In genomic region chr5:54243483-54244080, GRCh38 we compare ENCODE assay signal across 8 cellular contexts.
DNase-seq lines count a peak whose midpoint lies in the region; ATAC-seq and TF ChIP-seq lines count a peak whose summit lies in the region.

No MANE protein-coding gene starts in this region.

- TF ChIP-seq CTCF in HCT116 (IDR thresholded peaks at IDR 0.05 in 2 of 3, conservative IDR thresholded peaks at IDR 0.05 in 1 of 3; ENCODE audit: borderline replicate concordance in 1 of 3, insufficient read depth in 1 of 3, low read depth in 2 of 3, low read length in 2 of 3) (peak; percentile 59 to 77 (median 60)), ascending aorta (IDR thresholded peaks at IDR 0.05) (peak; percentile 43 to 57 (median 46)), tibial artery (IDR thresholded peaks at IDR 0.05) (peak; percentile 57 to 69)

- POLR2A ChIA-PET in HCT116 (lab: Charles Lee): no interaction called here

- no peak for ATAC-seq in activated T-cell treated with anti-CD3 and anti-CD28 coated beads, Interleukin-2, amount 50 U/mL, for 4 hours
- ATAC-seq in HCT116: peak; percentile 72

- H3K36me3 ChIP-seq in HCT116 (ENCODE audit: control insufficient read depth in 1 of 2, insufficient read depth in 2 of 2, low read length in 2 of 2) (no peaks in the 10 kb centered on the region), ascending aorta (no peaks in the 10 kb centered on the region), tibial artery (no peaks in the 10 kb centered on the region)

- H3K9me2 ChIP-seq in HCT116 (ENCODE audit: insufficient read depth): no peaks in the 10 kb centered on the region

- RAD21 ChIA-PET in HCT116 (lab: Charles Lee; ENCODE audit: low non-redundant PET in 1 of 2, low total read pairs in 2 of 2, uncharacterized antibody in 2 of 2, unreplicated experiment in 2 of 2): interaction anchor here (0.7 to 1.6 kb wide), 8 partner anchors 9 to 652 kb away, joined by 3 to 8 read pairs (median 4); no protein-coding TSS in a partner anchor

- no peaks in the 10 kb centered on the region for H3K36me3 Mint-ChIP-seq in activated T-cell treated with anti-CD3 and anti-CD28 coated beads, Interleukin-2, amount 50 U/mL, for 4 hours (ENCODE audit: insufficient read depth)

- no peak overlapping the region for H3K4me2 ChIP-seq in HCT116 (ENCODE audit: low read length)

- H3K4me3 Mint-ChIP-seq in activated T-cell treated with anti-CD3 and anti-CD28 coated beads, Interleukin-2, amount 50 U/mL, for 4 hours: no peak overlapping the region

- no peaks in the 10 kb centered on the region for H3K27me3 Mint-ChIP-seq in activated T-cell treated with anti-CD3 and anti-CD28 coated beads, Interleukin-2, amount 50 U/mL, for 4 hours (ENCODE audit: low read depth)

- H3K4me3 ChIP-seq in HCT116 (replicated peaks in 1 of 2; ENCODE audit: low read depth in 1 of 2, low read length in 2 of 2): no peak overlapping the region
- H3K4me3 ChIP-seq in ascending aorta: no peak overlapping the region
- no peak overlapping the region for H3K4me3 ChIP-seq in tibial artery

- TF ChIP-seq RAD21 in HCT116 (IDR thresholded peaks at IDR 0.05; ENCODE audit: low read depth): peak; percentile 77

- H3K9ac ChIP-seq in HCT116 (ENCODE audit: low read length): no peak overlapping the region

- no peaks in the 10 kb centered on the region for H3K9me3 Mint-ChIP-seq in activated T-cell treated with anti-CD3 and anti-CD28 coated beads, Interleukin-2, amount 50 U/mL, for 4 hours

- no peaks in the 10 kb centered on the region for H3K4me1 ChIP-seq in HCT116 (ENCODE audit: control insufficient read depth in 1 of 2, insufficient read depth in 2 of 2, low read length in 2 of 2)
- H3K4me1 ChIP-seq in ascending aorta: no peaks in the 10 kb centered on the region
- no peaks in the 10 kb centered on the region for H3K4me1 ChIP-seq in tibial artery

- H2AFZ ChIP-seq in HCT116 (ENCODE audit: low read depth, low read length, poor library complexity, severe bottlenecking): no peak overlapping the region

- H4K20me1 ChIP-seq in HCT116 (ENCODE audit: insufficient read depth): no peaks in the 10 kb centered on the region

- peak; percentile 11 for DNase-seq in activated T-cell treated with anti-CD3 and anti-CD28 coated beads, Interleukin-2, amount 50 U/mL, for 4 hours
- no peak for DNase-seq in activated T-cell treated with anti-CD3 and anti-CD28 coated beads, Interleukin-2, amount 50 U/mL, for 1 hour
- DNase-seq in HCT116 (ENCODE audit: low read depth, low spot score): peak; percentile 27
- DNase-seq in NCI-H446 treated with DMSO at 0.1 percent for 48 hours (lab: John Stamatoyannopoulos, UW): peak; percentile 15
- DNase-seq in ascending aorta (ENCODE audit: low spot score in 2 of 2): no peak
- peak; percentile 40 for DNase-seq in kidney tubule cell (ENCODE audit: low spot score)
- DNase-seq in tibial artery: no peak
- no peak for DNase-seq in activated effector memory CD4-positive, alpha-beta T cell treated with anti-CD3 and anti-CD28 coated beads, Interleukin-2, amount 50 U/mL, for 16 hours

- H3K27me3 ChIP-seq in HCT116 (ENCODE audit: insufficient read depth, low read length) (no peaks in the 10 kb centered on the region), ascending aorta (no peaks in the 10 kb centered on the region), tibial artery (no peaks in the 10 kb centered on the region)

- intact Hi-C loops in HCT116 (cut with micrococcal nuclease) (loop anchor here (1.0 to 10.0 kb wide), 6 partner anchors 176 to 901 kb away; partner anchors contain the start of gene SNX18), ascending aorta (cut with DNase I) (no loop called here), tibial artery (cut with DNase I; ENCODE audit: low total_unique reads) (loop anchor here (10.0 kb wide), 2 partner anchors 171 to 251 kb away; no protein-coding TSS in a partner anchor)

- no peak overlapping the region for H3K27ac ChIP-seq in HCT116 (ENCODE audit: low read depth, low read length)
- no peak overlapping the region for H3K27ac ChIP-seq in ascending aorta
- H3K27ac ChIP-seq in tibial artery: no peak overlapping the region

- no peaks in the 10 kb centered on the region for H3K79me2 ChIP-seq in HCT116 (ENCODE audit: insufficient read depth, low read length)

- peaks cover 9% of the 10 kb centered on the region for H3K4me1 Mint-ChIP-seq in activated T-cell treated with anti-CD3 and anti-CD28 coated beads, Interleukin-2, amount 50 U/mL, for 4 hours (ENCODE audit: low read depth)

- CTCF ChIA-PET in HCT116 (lab: Charles Lee): interaction anchor here (0.6 to 2.2 kb wide), 27 partner anchors 9 to 916 kb away, joined by 3 to 48 read pairs (median 3); partner anchors contain the start of genes GPX8 and SNX18

- no TSS peak for BruUV-seq in HCT116 (replicated peaks; lab: Mats Ljungman, UMichigan)

- no peak for TF ChIP-seq POLR2A in HCT116 (IDR thresholded peaks at IDR 0.05; ENCODE audit: borderline replicate concordance, extremely low read depth, insufficient read depth, insufficient read length)

- H3K9me3 ChIP-seq in HCT116 (ENCODE audit: control insufficient read depth in 1 of 2, insufficient read depth in 1 of 2, low read depth in 1 of 2, low read length in 2 of 2) (no peaks in the 10 kb centered on the region), ascending aorta (no peaks in the 10 kb centered on the region), tibial artery (no peaks in the 10 kb centered on the region)

TF ChIP-seq in HCT116, 20 proteins besides CTCF, POLR2A, EP300 and RAD21:
- TF ChIP-seq, protein P1, sequence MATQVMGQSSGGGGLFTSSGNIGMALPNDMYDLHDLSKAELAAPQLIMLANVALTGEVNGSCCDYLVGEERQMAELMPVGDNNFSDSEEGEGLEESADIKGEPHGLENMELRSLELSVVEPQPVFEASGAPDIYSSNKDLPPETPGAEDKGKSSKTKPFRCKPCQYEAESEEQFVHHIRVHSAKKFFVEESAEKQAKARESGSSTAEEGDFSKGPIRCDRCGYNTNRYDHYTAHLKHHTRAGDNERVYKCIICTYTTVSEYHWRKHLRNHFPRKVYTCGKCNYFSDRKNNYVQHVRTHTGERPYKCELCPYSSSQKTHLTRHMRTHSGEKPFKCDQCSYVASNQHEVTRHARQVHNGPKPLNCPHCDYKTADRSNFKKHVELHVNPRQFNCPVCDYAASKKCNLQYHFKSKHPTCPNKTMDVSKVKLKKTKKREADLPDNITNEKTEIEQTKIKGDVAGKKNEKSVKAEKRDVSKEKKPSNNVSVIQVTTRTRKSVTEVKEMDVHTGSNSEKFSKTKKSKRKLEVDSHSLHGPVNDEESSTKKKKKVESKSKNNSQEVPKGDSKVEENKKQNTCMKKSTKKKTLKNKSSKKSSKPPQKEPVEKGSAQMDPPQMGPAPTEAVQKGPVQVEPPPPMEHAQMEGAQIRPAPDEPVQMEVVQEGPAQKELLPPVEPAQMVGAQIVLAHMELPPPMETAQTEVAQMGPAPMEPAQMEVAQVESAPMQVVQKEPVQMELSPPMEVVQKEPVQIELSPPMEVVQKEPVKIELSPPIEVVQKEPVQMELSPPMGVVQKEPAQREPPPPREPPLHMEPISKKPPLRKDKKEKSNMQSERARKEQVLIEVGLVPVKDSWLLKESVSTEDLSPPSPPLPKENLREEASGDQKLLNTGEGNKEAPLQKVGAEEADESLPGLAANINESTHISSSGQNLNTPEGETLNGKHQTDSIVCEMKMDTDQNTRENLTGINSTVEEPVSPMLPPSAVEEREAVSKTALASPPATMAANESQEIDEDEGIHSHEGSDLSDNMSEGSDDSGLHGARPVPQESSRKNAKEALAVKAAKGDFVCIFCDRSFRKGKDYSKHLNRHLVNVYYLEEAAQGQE (IDR thresholded peaks at IDR 0.05; ENCODE audit: low read depth): no peak
- TF ChIP-seq SIN3A (IDR thresholded peaks at IDR 0.05; ENCODE audit: low read depth) (no peak), TCF7L2 (IDR thresholded peaks at IDR 0.05; ENCODE audit: borderline replicate concordance, extremely low read depth, insufficient read depth, insufficient read length) (no peak), ZNF274 (IDR thresholded peaks at IDR 0.05; ENCODE audit: low read depth, low read length) (no peak), JUND (IDR thresholded peaks at IDR 0.05) (no peak), YY1 (IDR thresholded peaks at IDR 0.05; ENCODE audit: extremely low read depth, insufficient replicate concordance, low read depth, low read length) (no peak), ZFX (IDR thresholded peaks at IDR 0.05) (no peak), EZH2 (IDR thresholded peaks at IDR 0.05) (no peak), ELF1 (IDR thresholded peaks at IDR 0.05; ENCODE audit: borderline replicate concordance, low read depth) (no peak), CEBPB (IDR thresholded peaks at IDR 0.05; ENCODE audit: low read depth) (no peak), CBX3 (IDR thresholded peaks at IDR 0.05; ENCODE audit: low read depth) (no peak), POLR2AphosphoS5 (IDR thresholded peaks at IDR 0.05; ENCODE audit: low read depth, low read length) (no peak), EZH2phosphoT487 (IDR thresholded peaks at IDR 0.05; ENCODE audit: borderline replicate concordance) (no peak)
- TF ChIP-seq, protein P2, sequence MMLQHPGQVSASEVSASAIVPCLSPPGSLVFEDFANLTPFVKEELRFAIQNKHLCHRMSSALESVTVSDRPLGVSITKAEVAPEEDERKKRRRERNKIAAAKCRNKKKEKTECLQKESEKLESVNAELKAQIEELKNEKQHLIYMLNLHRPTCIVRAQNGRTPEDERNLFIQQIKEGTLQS (IDR thresholded peaks at IDR 0.05): no peak
- TF ChIP-seq, protein P3, sequence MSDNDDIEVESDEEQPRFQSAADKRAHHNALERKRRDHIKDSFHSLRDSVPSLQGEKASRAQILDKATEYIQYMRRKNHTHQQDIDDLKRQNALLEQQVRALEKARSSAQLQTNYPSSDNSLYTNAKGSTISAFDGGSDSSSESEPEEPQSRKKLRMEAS (IDR thresholded peaks at IDR 0.05): no peak

Comparison
In these comparisons a context has a peak if more than half of its experiments do, and no peak if none do; other contexts are left out.
1. DNase-seq: peak in activated T-cell treated with anti-CD3 and anti-CD28 coated beads, Interleukin-2, amount 50 U/mL, for 4 hours (single experiment), HCT116 (single experiment), NCI-H446 treated with DMSO at 0.1 percent for 48 hours (single experiment) and kidney tubule cell (single experiment); none in activated T-cell treated with anti-CD3 and anti-CD28 coated beads, Interleukin-2, amount 50 U/mL, for 1 hour (single experiment), ascending aorta (0 of 2), tibial artery (0 of 2) and activated effector memory CD4-positive, alpha-beta T cell treated with anti-CD3 and anti-CD28 coated beads, Interleukin-2, amount 50 U/mL, for 16 hours (single experiment).
2. Peak in every context shown above with its lines, with median percentiles within 50 percentile points of each other: CTCF ChIP-seq.